28 cellular contexts compared by ENCODE assay signal in genomic region chr17:30232015-30232821, GRCh38. TPM values are rescaled to one million over a fixed set of nuclear protein-coding genes. Genes with fewer than 3 reads are reported as not detected.
A peak's percentile ranks its signal among the peaks of the same experiment; 100 is the strongest.
DNase-seq lines count a peak whose midpoint lies in the region; ATAC-seq and TF ChIP-seq lines count a peak whose summit lies in the region.
"Had no signal": no experiment of that assay in that cellular context is flagged by ENCODE, and none has a peak within 500 bp of the region (broad histone marks: within the 10 kb centered on the region; RNA-seq: fewer than 3 reads in every experiment).

No MANE protein-coding gene starts in this region.

- H3K4me1 ChIP-seq in lower lobe of right lung: peaks cover 19% of the 10 kb centered on the region

- H3K27me3 ChIP-seq in lower lobe of right lung (ENCODE audit: low read depth): peaks cover 23% of the 10 kb centered on the region
- H3K27me3 ChIP-seq: ovary, testis had no signal

- H3K36me3 Mint-ChIP-seq in activated naive CD8-positive, alpha-beta T cell treated with anti-CD3 and anti-CD28 coated beads for 36 hours: no peaks in the 10 kb centered on the region
- H3K36me3 Mint-ChIP-seq in activated naive CD8-positive, alpha-beta T cell treated with anti-CD3 and anti-CD28 coated beads, Interleukin-2, amount 50 U/mL, for 24 hours (ENCODE audit: low read depth): no peaks in the 10 kb centered on the region
- peaks cover 1% of the 10 kb centered on the region for H3K36me3 Mint-ChIP-seq in activated CD8-positive, alpha-beta memory T cell treated with anti-CD3 and anti-CD28 coated beads, Interleukin-2, amount 10 ng/mL, durations not matched to agents 7 days and 5 days
- H3K36me3 Mint-ChIP-seq: activated CD4-positive, alpha-beta memory T cell treated with anti-CD3 and anti-CD28 coated beads for 36 hours; activated naive CD4-positive, alpha-beta T cell treated with anti-CD3 and anti-CD28 coated beads, Interleukin-2, amount 50 U/mL, for 24 hours; CD8-positive, alpha-beta memory T cell had no signal

- peak overlapping the region; percentile 49 for H3K27ac ChIP-seq in lower lobe of right lung
- H3K27ac ChIP-seq: KMS-11, ovary, testis, uterus had no signal

- peaks cover 12% of the 10 kb centered on the region for H3K4me1 Mint-ChIP-seq in activated naive CD8-positive, alpha-beta T cell treated with anti-CD3 and anti-CD28 coated beads for 36 hours
- peaks cover 10% of the 10 kb centered on the region for H3K4me1 Mint-ChIP-seq in activated naive CD8-positive, alpha-beta T cell treated with anti-CD3 and anti-CD28 coated beads, Interleukin-2, amount 50 U/mL, for 24 hours
- H3K4me1 Mint-ChIP-seq in activated CD8-positive, alpha-beta memory T cell treated with anti-CD3 and anti-CD28 coated beads, Interleukin-2, amount 10 ng/mL, durations not matched to agents 7 days and 5 days: peaks cover 13% of the 10 kb centered on the region

- intact Hi-C loops in lower lobe of right lung (cut with DNase I): no loop called here

- CTCF ChIA-PET in activated CD8-positive, alpha-beta memory T cell treated with anti-CD3 and anti-CD28 coated beads, Interleukin-2, amount 10 ng/mL, durations not matched to agents 7 days and 5 days (lab: Charles Lee): interaction anchor here (0.8 to 3.0 kb wide), 2 partner anchors 60 to 128 kb away, joined by 4 to 8 read pairs; no protein-coding TSS in a partner anchor

- TF ChIP-seq CTCF in lower lobe of right lung (IDR thresholded peaks at IDR 0.05): no peak

- H3K27ac Mint-ChIP-seq in activated naive CD8-positive, alpha-beta T cell treated with anti-CD3 and anti-CD28 coated beads for 36 hours: peak overlapping the region; percentile 52
- no peak overlapping the region for H3K27ac Mint-ChIP-seq in activated naive CD8-positive, alpha-beta T cell treated with anti-CD3 and anti-CD28 coated beads, Interleukin-2, amount 50 U/mL, for 24 hours
- H3K27ac Mint-ChIP-seq in activated CD8-positive, alpha-beta memory T cell treated with anti-CD3 and anti-CD28 coated beads, Interleukin-2, amount 10 ng/mL, durations not matched to agents 7 days and 5 days: no peak overlapping the region
- H3K27ac Mint-ChIP-seq: activated CD4-positive, alpha-beta memory T cell treated with anti-CD3 and anti-CD28 coated beads for 36 hours; activated naive CD4-positive, alpha-beta T cell treated with anti-CD3 and anti-CD28 coated beads, Interleukin-2, amount 50 U/mL, for 24 hours; activated T-helper 17 cell treated with anti-CD3 and anti-CD28 coated beads, Interleukin-2, amount 50 U/mL, for 72 hours; CD8-positive, alpha-beta memory T cell; stimulated activated naive CD8-positive, alpha-beta T cell treated with anti-CD3 and anti-CD28 coated beads, Interleukin-15, Interleukin-2, amounts not matched to agents 100 ng/mL and 50 ng/mL, for 24 hours had no signal

- H3K4me3 ChIP-seq in lower lobe of right lung: peak overlapping the region; percentile 47
- H3K4me3 ChIP-seq: MG63, ovary, smooth muscle cell, testis, uterus had no signal

- no peak for DNase-seq in activated naive CD8-positive, alpha-beta T cell treated with anti-CD3 and anti-CD28 coated beads for 36 hours
- DNase-seq in activated naive CD8-positive, alpha-beta T cell treated with anti-CD3 and anti-CD28 coated beads, Interleukin-2, amount 50 U/mL, for 24 hours: no peak
- DNase-seq in NCI-H748 treated with DMSO at 0.1 percent for 48 hours (lab: John Stamatoyannopoulos, UW) (peak; percentile 59), lower lobe of right lung (no peak), HuH-7.5 (ENCODE audit: low spot score) (no peak)
- no peak for DNase-seq in activated CD8-positive, alpha-beta memory T cell treated with anti-CD3 and anti-CD28 coated beads, Interleukin-2, amount 10 ng/mL, durations not matched to agents 7 days and 5 days
- no peak for DNase-seq in stimulated activated CD4-positive, alpha-beta T cell treated with anti-CD3 and anti-CD28 coated beads, Interleukin-4, amount 100 ng/mL, for 4 hours
- DNase-seq: activated CD4-positive, alpha-beta memory T cell treated with anti-CD3 and anti-CD28 coated beads for 36 hours; activated CD4-positive, alpha-beta T cell treated with anti-CD3 and anti-CD28 coated beads for 1 hour; activated CD8-positive, alpha-beta memory T cell treated with anti-CD3 and anti-CD28 coated beads, Interleukin-2, amount 50 U/mL, for 4 hours; CD8-positive, alpha-beta memory T cell; EL; hippocampal formation; left cardiac atrium; mammary epithelial cell; MG63; ovary; SHP77 treated with DMSO at 0.1 percent for 48 hours; testis; uterus had no signal

- H3K9me3 ChIP-seq in lower lobe of right lung: no peaks in the 10 kb centered on the region
- H3K9me3 ChIP-seq: MG63, ovary, testis, uterus had no signal

- no peaks in the 10 kb centered on the region for H3K36me3 ChIP-seq in lower lobe of right lung
- H3K36me3 ChIP-seq: MG63, ovary, uterus had no signal

- no peak for ATAC-seq in activated naive CD8-positive, alpha-beta T cell treated with anti-CD3 and anti-CD28 coated beads, Interleukin-2, amount 50 U/mL, for 24 hours
- no peak for ATAC-seq in lower lobe of right lung
- no peak for ATAC-seq in activated CD8-positive, alpha-beta memory T cell treated with anti-CD3 and anti-CD28 coated beads, Interleukin-2, amount 10 ng/mL, durations not matched to agents 7 days and 5 days
- ATAC-seq: activated T-helper 17 cell treated with anti-CD3 and anti-CD28 coated beads, Interleukin-2, amount 50 U/mL, for 72 hours; left cardiac atrium had no signal

- no peaks in the 10 kb centered on the region for H3K9me3 Mint-ChIP-seq in activated naive CD8-positive, alpha-beta T cell treated with anti-CD3 and anti-CD28 coated beads for 36 hours
- no peaks in the 10 kb centered on the region for H3K9me3 Mint-ChIP-seq in activated naive CD8-positive, alpha-beta T cell treated with anti-CD3 and anti-CD28 coated beads, Interleukin-2, amount 50 U/mL, for 24 hours
- no peaks in the 10 kb centered on the region for H3K9me3 Mint-ChIP-seq in activated CD8-positive, alpha-beta memory T cell treated with anti-CD3 and anti-CD28 coated beads, Interleukin-2, amount 10 ng/mL, durations not matched to agents 7 days and 5 days (ENCODE audit: low read depth)
- H3K9me3 Mint-ChIP-seq: activated CD4-positive, alpha-beta memory T cell treated with anti-CD3 and anti-CD28 coated beads for 36 hours; activated naive CD4-positive, alpha-beta T cell treated with anti-CD3 and anti-CD28 coated beads, Interleukin-2, amount 50 U/mL, for 24 hours; activated T-helper 17 cell treated with anti-CD3 and anti-CD28 coated beads, Interleukin-2, amount 50 U/mL, for 72 hours; CD8-positive, alpha-beta memory T cell; stimulated activated naive CD8-positive, alpha-beta T cell treated with anti-CD3 and anti-CD28 coated beads, Interleukin-15, Interleukin-2, amounts not matched to agents 100 ng/mL and 50 ng/mL, for 24 hours had no signal

- H3K4me3 Mint-ChIP-seq in activated naive CD8-positive, alpha-beta T cell treated with anti-CD3 and anti-CD28 coated beads for 36 hours: no peak overlapping the region
- H3K4me3 Mint-ChIP-seq in activated naive CD8-positive, alpha-beta T cell treated with anti-CD3 and anti-CD28 coated beads, Interleukin-2, amount 50 U/mL, for 24 hours: no peak overlapping the region
- no peak overlapping the region for H3K4me3 Mint-ChIP-seq in activated CD8-positive, alpha-beta memory T cell treated with anti-CD3 and anti-CD28 coated beads, Interleukin-2, amount 10 ng/mL, durations not matched to agents 7 days and 5 days
- H3K4me3 Mint-ChIP-seq: activated CD4-positive, alpha-beta memory T cell treated with anti-CD3 and anti-CD28 coated beads for 36 hours; activated naive CD4-positive, alpha-beta T cell treated with anti-CD3 and anti-CD28 coated beads, Interleukin-2, amount 50 U/mL, for 24 hours; activated T-helper 17 cell treated with anti-CD3 and anti-CD28 coated beads, Interleukin-2, amount 50 U/mL, for 72 hours; CD8-positive, alpha-beta memory T cell; stimulated activated naive CD8-positive, alpha-beta T cell treated with anti-CD3 and anti-CD28 coated beads, Interleukin-15, Interleukin-2, amounts not matched to agents 100 ng/mL and 50 ng/mL, for 24 hours had no signal

- peaks cover 68% of the 10 kb centered on the region for H3K27me3 Mint-ChIP-seq in activated naive CD8-positive, alpha-beta T cell treated with anti-CD3 and anti-CD28 coated beads for 36 hours
- peaks cover 60% of the 10 kb centered on the region for H3K27me3 Mint-ChIP-seq in activated naive CD8-positive, alpha-beta T cell treated with anti-CD3 and anti-CD28 coated beads, Interleukin-2, amount 50 U/mL, for 24 hours
- peaks cover 67% of the 10 kb centered on the region for H3K27me3 Mint-ChIP-seq in activated CD8-positive, alpha-beta memory T cell treated with anti-CD3 and anti-CD28 coated beads, Interleukin-2, amount 10 ng/mL, durations not matched to agents 7 days and 5 days

RNA-seq across cellular contexts. Expression of gene SLC6A4, which starts 3.3 kb away (rescaled TPM):
- total RNA-seq in activated naive CD8-positive, alpha-beta T cell treated with anti-CD3 and anti-CD28 coated beads for 36 hours: not detected
- 140 TPM for total RNA-seq in lower lobe of right lung
- total RNA-seq in activated CD8-positive, alpha-beta memory T cell treated with anti-CD3 and anti-CD28 coated beads, Interleukin-2, amount 10 ng/mL, durations not matched to agents 7 days and 5 days: under 1 TPM in 1 of 2 experiments, not detected in 1; 0.12 TPM
- total RNA-seq: activated CD4-positive, alpha-beta memory T cell treated with anti-CD3 and anti-CD28 coated beads for 36 hours; activated T-helper 17 cell treated with anti-CD3 and anti-CD28 coated beads, Interleukin-2, amount 50 U/mL, for 72 hours; CD8-positive, alpha-beta memory T cell; H4; mammary epithelial cell; NCI-H460; T-helper 2 cell treated with Interferon-gamma antibody and Interleukin-4, amounts not matched to agents 100 ng/mL and 5 ng/mL, for 36 hours had no signal

RNA-seq across cellular contexts. Expression of gene BLMH, which starts 59.5 kb away (rescaled TPM):
- total RNA-seq in activated naive CD8-positive, alpha-beta T cell treated with anti-CD3 and anti-CD28 coated beads for 36 hours: 10 to 100 TPM; 85.1 to 86.8 TPM
- total RNA-seq in lower lobe of right lung: 27.4 TPM
- 10 to 100 TPM; 68.0 to 70.5 TPM for total RNA-seq in activated CD8-positive, alpha-beta memory T cell treated with anti-CD3 and anti-CD28 coated beads, Interleukin-2, amount 10 ng/mL, durations not matched to agents 7 days and 5 days

Comparison
In these comparisons a context has a peak if more than half of its experiments do, and no peak if none do; other contexts are left out.
1. RNA of gene SLC6A4, which starts 3.3 kb away (total RNA-seq): 140 TPM in lower lobe of right lung (single experiment); 0.12 TPM in activated CD8-positive, alpha-beta memory T cell treated with anti-CD3 and anti-CD28 coated beads, Interleukin-2, amount 10 ng/mL, durations not matched to agents 7 days and 5 days and not detected in activated naive CD8-positive, alpha-beta T cell treated with anti-CD3 and anti-CD28 coated beads for 36 hours; every median in the first group is over 100 times any median in the second.